1 cellular context compared by ENCODE assay signal in genomic region chr6:85593438-85594196, GRCh38.
TF ChIP-seq lines count a peak whose summit lies in the region.

Gene SNX14 (minus strand): TSS chr6:85593858. CDS start chr6:85593718, 140 bp downstream.

TF ChIP-seq in K562, 482 proteins besides CTCF, POLR2A, EP300 and RAD21 (continued from another document):
- TF ChIP-seq KLF13 (tag; IDR thresholded peaks at IDR 0.05; ENCODE audit: borderline replicate concordance, low read depth) (peak; percentile 74; the same call in 1 of the 2 replicates), ZBTB40 (IDR thresholded peaks at IDR 0.05) (peak; percentile 85), ZBTB40 (CRISPR knock-in tag; IDR thresholded peaks at IDR 0.05) (no peak), TCF15 (CRISPR knock-in tag; IDR thresholded peaks at IDR 0.05) (no peak), TEAD4 (IDR thresholded peaks at IDR 0.05; ENCODE audit: low read length) (peak; percentile 16; the same call in 1 of the 2 replicates), TEAD4 (CRISPR knock-in tag; IDR thresholded peaks at IDR 0.05; ENCODE audit: borderline replicate concordance) (no peak; the same call in 1 of the 2 replicates), RNF2 (IDR thresholded peaks at IDR 0.05) (peak; percentile 78), TRIM25 (IDR thresholded peaks at IDR 0.05; ENCODE audit: borderline replicate concordance) (no peak), BCOR (IDR thresholded peaks at IDR 0.05) (peak; percentile 51), ZNF41 (CRISPR knock-in tag; conservative IDR thresholded peaks at IDR 0.05) (no peak)
